Comparison of ENCODE assay signal across 9 cellular contexts in the genomic region with DNA sequence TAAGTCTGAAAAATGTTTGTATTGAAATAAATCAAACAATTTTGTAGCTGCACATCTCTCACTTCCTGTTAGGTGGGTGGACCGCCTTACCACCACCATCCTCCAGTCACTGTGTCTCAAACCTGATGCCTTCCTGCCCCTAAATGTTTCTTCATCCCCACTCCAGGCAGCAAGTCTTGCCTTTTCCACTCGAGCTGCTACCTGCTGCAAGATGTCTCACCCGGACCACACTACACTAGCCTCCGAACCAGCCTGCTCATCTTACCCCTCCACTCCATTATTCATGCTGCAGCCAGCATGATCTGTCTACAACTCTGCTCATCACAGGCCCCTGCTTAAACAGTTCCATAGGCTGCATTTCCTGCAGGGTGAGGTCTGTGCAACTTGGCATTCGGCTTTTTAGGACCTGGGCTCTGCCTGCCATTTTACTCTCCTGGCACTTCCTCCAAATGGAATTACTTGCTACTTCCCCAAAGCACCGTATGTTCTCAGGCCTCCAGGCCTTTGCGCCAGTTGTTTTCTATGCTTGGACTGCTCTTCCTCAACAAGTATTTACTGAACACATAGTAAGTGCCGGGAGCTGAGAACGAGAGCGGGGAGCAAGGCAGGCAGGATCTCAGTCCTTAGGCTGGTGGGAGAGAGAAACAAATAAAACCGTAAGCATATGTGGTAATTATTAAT. TPM values are rescaled to one million over a fixed set of nuclear protein-coding genes. Genes with fewer than 3 reads are reported as not detected.
DNase-seq lines count a peak whose midpoint lies in the region; ATAC-seq and TF ChIP-seq lines count a peak whose summit lies in the region.
"Had no signal": no experiment of that assay in that cellular context is flagged by ENCODE, and none has a peak within 500 bp of the region (broad histone marks: within the 10 kb centered on the region; RNA-seq: fewer than 3 reads in every experiment).

No MANE protein-coding gene starts in this region.

- POLR2A ChIA-PET in MCF 10A (lab: Yijun Ruan, JAX) = no interaction called here

- DNase-seq in stimulated activated naive CD8-positive, alpha-beta T cell treated with anti-CD3 and anti-CD28 coated beads, Interleukin-15, Interleukin-2, amounts not matched to agents 100 U/mL and 50 U/mL, for 24 hours = no peak
- DNase-seq in MCF 10A (ENCODE audit: unreplicated experiment) (no peak), WERI-Rb-1 (no peak), NCI-H146 treated with DMSO at 0.1 percent for 48 hours (lab: John Stamatoyannopoulos, UW; ENCODE audit: unreplicated experiment) (no peak), NCI-H2196 (lab: John Stamatoyannopoulos, UW; ENCODE audit: unreplicated experiment) (no peak), NCI-H510A (lab: John Stamatoyannopoulos, UW) (no peak)

- no peaks in the 10 kb centered on the region for H3K27me3 Mint-ChIP-seq in stimulated activated naive CD8-positive, alpha-beta T cell treated with anti-CD3 and anti-CD28 coated beads, Interleukin-15, Interleukin-2, amounts not matched to agents 100 ng/mL and 50 ng/mL, for 24 hours
- H3K27me3 Mint-ChIP-seq in MCF 10A (ENCODE audit: insufficient read depth, unreplicated experiment) = no peaks in the 10 kb centered on the region

- H3K27ac ChIP-seq in WERI-Rb-1 = no peak overlapping the region

- H3K36me3 ChIP-seq in mucosa of stomach (ENCODE audit: control insufficient read depth, insufficient read depth, low read length) (no peaks in the 10 kb centered on the region), WERI-Rb-1 (no peaks in the 10 kb centered on the region; the same call in 1 of the 2 replicates)

- peaks cover 42% of the 10 kb centered on the region for H3K4me1 ChIP-seq in mucosa of stomach (ENCODE audit: control insufficient read depth, insufficient read depth, low read length)

- peak overlapping the region; percentile 41 for H3K9ac ChIP-seq in mucosa of stomach (ENCODE audit: low read length)

- intact Hi-C loops in MCF 10A (cut with micrococcal nuclease) = no loop called here

- ATAC-seq in stimulated activated naive CD8-positive, alpha-beta T cell treated with anti-CD3 and anti-CD28 coated beads, Interleukin-15, Interleukin-2, amounts not matched to agents 100 U/mL and 50 U/mL, for 24 hours = no peak

- H3K9me3 ChIP-seq in mucosa of stomach (ENCODE audit: control insufficient read depth, low read length) (no peaks in the 10 kb centered on the region), WERI-Rb-1 (ENCODE audit: severe bottlenecking) (no peaks in the 10 kb centered on the region)

- peak overlapping the region; percentile 77 for H3K4me3 Mint-ChIP-seq in stimulated activated naive CD8-positive, alpha-beta T cell treated with anti-CD3 and anti-CD28 coated beads, Interleukin-15, Interleukin-2, amounts not matched to agents 100 ng/mL and 50 ng/mL, for 24 hours
- no peak overlapping the region for H3K4me3 Mint-ChIP-seq in MCF 10A (ENCODE audit: unreplicated experiment)

- H3K4me3 ChIP-seq in mucosa of stomach (ENCODE audit: low read length) (peak overlapping the region; percentile 37), WERI-Rb-1 (ENCODE audit: low read depth, low read length) (no peak overlapping the region)

- TF ChIP-seq CTCF in MCF 10A (IDR thresholded peaks at IDR 0.05; ENCODE audit: unreplicated experiment) (no peak), WERI-Rb-1 (IDR thresholded peaks at IDR 0.05; ENCODE audit: low read depth, low read length) (no peak)

- H3K27ac Mint-ChIP-seq in stimulated activated naive CD8-positive, alpha-beta T cell treated with anti-CD3 and anti-CD28 coated beads, Interleukin-15, Interleukin-2, amounts not matched to agents 100 ng/mL and 50 ng/mL, for 24 hours = peak overlapping the region; percentile 85
- no peak overlapping the region for H3K27ac Mint-ChIP-seq in MCF 10A (ENCODE audit: low read depth, unreplicated experiment)

- H3K36me3 Mint-ChIP-seq in stimulated activated naive CD8-positive, alpha-beta T cell treated with anti-CD3 and anti-CD28 coated beads, Interleukin-15, Interleukin-2, amounts not matched to agents 100 ng/mL and 50 ng/mL, for 24 hours (ENCODE audit: low read depth) = peaks cover 40% of the 10 kb centered on the region
- H3K36me3 Mint-ChIP-seq in MCF 10A (ENCODE audit: insufficient read depth, unreplicated experiment) = peaks cover 33% of the 10 kb centered on the region

- H3K9me3 Mint-ChIP-seq in stimulated activated naive CD8-positive, alpha-beta T cell treated with anti-CD3 and anti-CD28 coated beads, Interleukin-15, Interleukin-2, amounts not matched to agents 100 ng/mL and 50 ng/mL, for 24 hours = no peaks in the 10 kb centered on the region
- H3K9me3 Mint-ChIP-seq in MCF 10A (ENCODE audit: unreplicated experiment) = no peaks in the 10 kb centered on the region

- H3K27me3 ChIP-seq in mucosa of stomach (ENCODE audit: control insufficient read depth, insufficient read depth, low read length) (no peaks in the 10 kb centered on the region), WERI-Rb-1 (ENCODE audit: insufficient read depth, low read depth, severe bottlenecking) (no peaks in the 10 kb centered on the region)

- BruUV-seq in MCF 10A (replicated peaks; lab: Mats Ljungman, UMichigan) = TSS peak; percentile 13

- CTCF ChIA-PET in MCF 10A (lab: Yijun Ruan, JAX) = interaction anchor here (0.8 to 6.3 kb wide), 3 partner anchors 7 to 21 kb away, joined by 3 to 63 read pairs (median 4); no protein-coding TSS in a partner anchor

- peaks cover 53% of the 10 kb centered on the region for H3K4me1 Mint-ChIP-seq in stimulated activated naive CD8-positive, alpha-beta T cell treated with anti-CD3 and anti-CD28 coated beads, Interleukin-15, Interleukin-2, amounts not matched to agents 100 ng/mL and 50 ng/mL, for 24 hours (ENCODE audit: low read depth)
- H3K4me1 Mint-ChIP-seq in MCF 10A (ENCODE audit: insufficient read depth, unreplicated experiment) = peaks cover 12% of the 10 kb centered on the region

RNA-seq across cellular contexts. Expression of a gene that starts 5.2 kb away (rescaled TPM):
- 55.6 and 61.7 TPM in 2 replicates for total RNA-seq in MCF 10A (2022)

RNA-seq across cellular contexts. Expression of a gene that starts 10.3 kb away (rescaled TPM):
- total RNA-seq in MCF 10A (2022) = 13.5 and 18.8 TPM in 2 replicates

RNA-seq across cellular contexts. Expression of a gene that starts 17.5 kb away (rescaled TPM):
- total RNA-seq in MCF 10A (2022) = 66.5 and 70.3 TPM in 2 replicates

RNA-seq across cellular contexts. Expression of a gene that starts 48.2 kb away (rescaled TPM):
- 4.7 and 5.9 TPM in 2 replicates for total RNA-seq in MCF 10A (2022)

RNA-seq across cellular contexts. Expression of a gene that starts 51.6 kb away (rescaled TPM):
- total RNA-seq in MCF 10A (2022) = 0.14 TPM in 1 of 2 replicates, not detected in the other
- total RNA-seq: subcutaneous adipose tissue had no signal
